In the genomic region with DNA sequence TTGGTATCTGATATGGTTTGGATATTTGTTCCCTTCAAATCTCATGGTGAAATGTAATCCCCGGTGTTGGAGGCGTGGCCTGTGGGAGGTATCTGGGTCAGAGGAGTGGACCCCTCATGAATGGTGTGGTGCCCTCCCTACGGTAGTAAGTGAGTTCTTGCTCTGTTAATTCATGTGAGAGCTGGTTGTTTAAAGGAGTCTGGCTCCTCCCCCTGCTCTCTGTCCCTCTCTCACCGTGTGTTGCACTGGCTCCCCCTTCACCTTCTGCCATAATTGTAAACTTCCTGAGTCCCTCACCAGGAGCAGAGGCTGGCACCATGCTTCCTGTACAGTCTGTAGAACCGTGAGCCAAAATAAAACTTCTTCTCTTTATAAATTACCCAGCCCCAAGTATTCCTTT, we compare ENCODE assay signal across 1 cellular context.
TF ChIP-seq lines count a peak whose summit lies in the region.

No MANE protein-coding gene starts in this region.

TF ChIP-seq in HepG2, 621 proteins besides CTCF, POLR2A, EP300 and RAD21 (continued from another document):
- TF ChIP-seq ARNT2 (CRISPR knock-in tag; IDR thresholded peaks at IDR 0.05; ENCODE audit: low read depth) (no peak), GATAD2A (CRISPR knock-in tag; IDR thresholded peaks at IDR 0.05) (peak; percentile 43; the same call in 1 of the 2 replicates), DMAP1 (CRISPR knock-in tag; IDR thresholded peaks at IDR 0.05) (no peak), ZBTB8A (CRISPR knock-in tag; IDR thresholded peaks at IDR 0.05; ENCODE audit: borderline replicate concordance, low read depth) (no peak), ZNF780A (CRISPR knock-in tag; IDR thresholded peaks at IDR 0.05) (no peak), ZNF530 (CRISPR knock-in tag; IDR thresholded peaks at IDR 0.05; ENCODE audit: low read depth) (no peak), FOXJ3 (CRISPR knock-in tag; IDR thresholded peaks at IDR 0.05; ENCODE audit: borderline replicate concordance) (no peak), ZNF292 (CRISPR knock-in tag; IDR thresholded peaks at IDR 0.05; ENCODE audit: borderline replicate concordance, low read depth) (no peak), IKZF4 (CRISPR knock-in tag; IDR thresholded peaks at IDR 0.05; ENCODE audit: borderline replicate concordance, low read depth, not compliant biosample characterization) (no peak), ZNF367 (CRISPR knock-in tag; IDR thresholded peaks at IDR 0.05; ENCODE audit: borderline replicate concordance) (no peak)
TF ChIP-seq in HepG2: peak in this region for 42.
